ENCODE assay signal across 9 cellular contexts in genomic region chr10:69360485-69361302, GRCh38. TPM values are rescaled to one million over a fixed set of nuclear protein-coding genes. Genes with fewer than 3 reads are reported as not detected.
A peak's percentile ranks its signal among the peaks of the same experiment; 100 is the strongest.
DNase-seq lines count a peak whose midpoint lies in the region; ATAC-seq and TF ChIP-seq lines count a peak whose summit lies in the region.
"Had no signal": no experiment of that assay in that cellular context is flagged by ENCODE, and none has a peak within 500 bp of the region (broad histone marks: within the 10 kb centered on the region; RNA-seq: fewer than 3 reads in every experiment).

No MANE protein-coding gene starts in this region.

- no peaks in the 10 kb centered on the region for H3K27me3 Mint-ChIP-seq in endodermal cell (ENCODE audit: insufficient read depth)
- H3K27me3 Mint-ChIP-seq in neural progenitor cell (ENCODE audit: insufficient read depth, low read depth), result peaks cover 4% of the 10 kb centered on the region

- no peak overlapping the region for H3K4me3 Mint-ChIP-seq in endodermal cell
- H3K4me3 Mint-ChIP-seq in neural progenitor cell, result no peak overlapping the region

- H3K79me2 ChIP-seq in neural progenitor cell (ENCODE audit: low read depth), result no peaks in the 10 kb centered on the region

- no peaks in the 10 kb centered on the region for H4K20me1 ChIP-seq in neural progenitor cell (ENCODE audit: low read depth)

- H3F3A ChIP-seq in neural progenitor cell (ENCODE audit: low read depth), result no peaks in the 10 kb centered on the region

- H3K4me1 Mint-ChIP-seq in endodermal cell (peaks cover 11% of the 10 kb centered on the region), neural progenitor cell (peaks cover 28% of the 10 kb centered on the region)

- peaks cover 11% of the 10 kb centered on the region for H3K36me3 Mint-ChIP-seq in endodermal cell (ENCODE audit: low read depth)
- peaks cover 3% of the 10 kb centered on the region for H3K36me3 Mint-ChIP-seq in neural progenitor cell

- no peak for ATAC-seq in HG02678 (IDR thresholded peaks at IDR 0.05; ENCODE audit: unreplicated experiment)
- ATAC-seq in GM21528 (IDR thresholded peaks at IDR 0.05; ENCODE audit: low FRiP score, unreplicated experiment), result no peak

- H3K9me3 ChIP-seq in endodermal cell (ENCODE audit: control insufficient read depth, low read length) (no peaks in the 10 kb centered on the region), neural progenitor cell (ENCODE audit: low read depth) (no peaks in the 10 kb centered on the region)

- H3K4me1 ChIP-seq in endodermal cell (ENCODE audit: control insufficient read depth, insufficient read depth, low read length), result no peaks in the 10 kb centered on the region
- H3K4me1 ChIP-seq in neural progenitor cell, result no peaks in the 10 kb centered on the region

- TF ChIP-seq CTCF in C4-2B (conservative IDR thresholded peaks at IDR 0.05) (no peak), endodermal cell (conservative IDR thresholded peaks at IDR 0.05) (no peak), neural progenitor cell (IDR thresholded peaks at IDR 0.05) (no peak)

- H3K36me3 ChIP-seq in endodermal cell (ENCODE audit: control insufficient read depth, insufficient read depth, low read length) (peaks cover 3% of the 10 kb centered on the region), neural progenitor cell (no peaks in the 10 kb centered on the region)

- peak; percentile 51 for DNase-seq in NCI-H2196 treated with DMSO at 0.1 percent for 48 hours (lab: John Stamatoyannopoulos, UW; ENCODE audit: unreplicated experiment)
- no peak for DNase-seq in endodermal cell
- no peak for DNase-seq in neural progenitor cell (ENCODE audit: low spot score)
- no peak for DNase-seq in SKM-1 treated with dmso at 0.1 percent for 144 hours (lab: John Stamatoyannopoulos, UW; ENCODE audit: unreplicated experiment)
- no peak for DNase-seq in D341Med (ENCODE audit: low spot score)
- DNase-seq: activated gamma-delta T cell treated with Interleukin-2 at 50 U/mL for 16 hours had no signal

- H3K27ac Mint-ChIP-seq in endodermal cell (peak overlapping the region; percentile 39), neural progenitor cell (peak overlapping the region; percentile 57)

- 91 to 93% methylated on average over 6 to 8 of the region's 8 CpGs for WGBS in endodermal cell (ENCODE audit: insufficient coverage in 1 of 2, insufficient read length in 1 of 2), 2 experiments

- no peaks in the 10 kb centered on the region for H3K9me3 Mint-ChIP-seq in endodermal cell
- no peaks in the 10 kb centered on the region for H3K9me3 Mint-ChIP-seq in neural progenitor cell

- H3K4me3 ChIP-seq in endodermal cell (ENCODE audit: low read length) (no peak overlapping the region), neural progenitor cell (no peak overlapping the region)

- H3K27ac ChIP-seq in C4-2B, result peak overlapping the region; percentile 88
- no peak overlapping the region for H3K27ac ChIP-seq in endodermal cell (ENCODE audit: low read depth, low read length)
- no peak overlapping the region for H3K27ac ChIP-seq in neural progenitor cell

- H3K9ac ChIP-seq in endodermal cell (ENCODE audit: extremely low read depth, low read length, poor library complexity, severe bottlenecking) (no peak overlapping the region), neural progenitor cell (no peak overlapping the region)

- no peak overlapping the region for H3K4me2 ChIP-seq in neural progenitor cell

- H3K27me3 ChIP-seq in endodermal cell (ENCODE audit: control insufficient read depth, insufficient read depth, low read length, poor library complexity, severe bottlenecking) (no peaks in the 10 kb centered on the region), neural progenitor cell (no peaks in the 10 kb centered on the region)

- no peak overlapping the region for H2AFZ ChIP-seq in neural progenitor cell (replicated peaks)

RNA-seq across cellular contexts. Expression of gene TACR2, which starts 56.0 kb away (rescaled TPM):
- not detected for total RNA-seq in endodermal cell
- not detected for polyA plus RNA-seq in endodermal cell (2013, experiment 1 of 2)
- not detected for polyA plus RNA-seq in endodermal cell (2013, experiment 2 of 2)
- not detected in 2 replicates for total RNA-seq in neural progenitor cell (ENCODE audit: low replicate concordance)
